In the genomic region with DNA sequence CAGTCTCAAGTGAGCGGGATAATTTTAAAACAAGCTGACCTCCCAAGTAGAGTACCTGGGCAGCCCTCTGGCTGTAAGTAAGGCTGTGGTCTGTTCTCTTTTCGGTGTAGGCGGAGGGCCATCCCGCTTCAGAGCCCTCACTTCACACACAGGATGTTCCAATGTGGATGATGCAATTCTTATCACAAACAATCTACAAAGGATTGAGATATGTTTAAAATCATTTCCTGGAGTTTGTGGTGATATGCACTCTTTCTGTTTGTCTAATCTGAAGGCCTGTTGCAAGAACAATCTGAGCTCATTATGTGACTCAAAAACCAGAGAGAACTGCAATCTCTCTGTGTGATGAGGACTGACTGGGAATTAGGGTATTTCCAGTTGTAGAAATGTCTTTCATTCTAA, we compare ENCODE assay signal across 1 cellular context.
TF ChIP-seq lines count a peak whose summit lies in the region.

No MANE protein-coding gene starts in this region.

TF ChIP-seq in HepG2, 621 proteins besides CTCF, POLR2A, EP300 and RAD21 (continued from another document and continues in another):
- TF ChIP-seq, protein P1, sequence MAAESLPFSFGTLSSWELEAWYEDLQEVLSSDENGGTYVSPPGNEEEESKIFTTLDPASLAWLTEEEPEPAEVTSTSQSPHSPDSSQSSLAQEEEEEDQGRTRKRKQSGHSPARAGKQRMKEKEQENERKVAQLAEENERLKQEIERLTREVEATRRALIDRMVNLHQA (CRISPR knock-in tag; IDR thresholded peaks at IDR 0.05), result no peak
- TF ChIP-seq ZNF883 (CRISPR knock-in tag; IDR thresholded peaks at IDR 0.05; ENCODE audit: not compliant biosample characterization), result no peak
- TF ChIP-seq, protein P2, sequence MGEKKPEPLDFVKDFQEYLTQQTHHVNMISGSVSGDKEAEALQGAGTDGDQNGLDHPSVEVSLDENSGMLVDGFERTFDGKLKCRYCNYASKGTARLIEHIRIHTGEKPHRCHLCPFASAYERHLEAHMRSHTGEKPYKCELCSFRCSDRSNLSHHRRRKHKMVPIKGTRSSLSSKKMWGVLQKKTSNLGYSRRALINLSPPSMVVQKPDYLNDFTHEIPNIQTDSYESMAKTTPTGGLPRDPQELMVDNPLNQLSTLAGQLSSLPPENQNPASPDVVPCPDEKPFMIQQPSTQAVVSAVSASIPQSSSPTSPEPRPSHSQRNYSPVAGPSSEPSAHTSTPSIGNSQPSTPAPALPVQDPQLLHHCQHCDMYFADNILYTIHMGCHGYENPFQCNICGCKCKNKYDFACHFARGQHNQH (CRISPR knock-in tag; IDR thresholded peaks at IDR 0.05), result peak; percentile 83
- peak; percentile 47; the same call in 1 of the 2 replicates for TF ChIP-seq POLR2G (IDR thresholded peaks at IDR 0.05; ENCODE audit: low read depth, low read length)
- TF ChIP-seq ZNF83 (CRISPR knock-in tag; IDR thresholded peaks at IDR 0.05; ENCODE audit: borderline replicate concordance), result no peak
- peak; percentile 96 for TF ChIP-seq ETV5 (CRISPR knock-in tag; IDR thresholded peaks at IDR 0.05; ENCODE audit: borderline replicate concordance)
- no peak for TF ChIP-seq FOXA1 (IDR thresholded peaks at IDR 0.05)
- TF ChIP-seq FOXA1 (CRISPR knock-in tag; IDR thresholded peaks at IDR 0.05), result peak; percentile 58
- no peak for TF ChIP-seq ZFP41 (CRISPR knock-in tag; IDR thresholded peaks at IDR 0.05; ENCODE audit: borderline replicate concordance)
- peak; percentile 64 for TF ChIP-seq RARA (CRISPR knock-in tag; IDR thresholded peaks at IDR 0.05)
- TF ChIP-seq FOXP1 (IDR thresholded peaks at IDR 0.05), result no peak
- peak; percentile 46; the same call in 1 of the 2 replicates for TF ChIP-seq FOXP1 (CRISPR knock-in tag; IDR thresholded peaks at IDR 0.05)
- TF ChIP-seq ZMYM4 (CRISPR knock-in tag; IDR thresholded peaks at IDR 0.05), result peak; percentile 53; the same call in 1 of the 2 replicates
- 0 out of 2 replicates have a peak, but pooled peaks have one; percentile 29 for TF ChIP-seq CCDC6 (CRISPR knock-in tag; IDR thresholded peaks at IDR 0.05)
- peak; percentile 65 for TF ChIP-seq ERF (CRISPR knock-in tag; IDR thresholded peaks at IDR 0.05)
- no peak for TF ChIP-seq RFXAP (CRISPR knock-in tag; IDR thresholded peaks at IDR 0.05; ENCODE audit: borderline replicate concordance)
- 0 out of 2 replicates have a peak, but pooled peaks have one; percentile 50 for TF ChIP-seq TRIM24 (CRISPR knock-in tag; IDR thresholded peaks at IDR 0.05)
- TF ChIP-seq, protein P3, sequence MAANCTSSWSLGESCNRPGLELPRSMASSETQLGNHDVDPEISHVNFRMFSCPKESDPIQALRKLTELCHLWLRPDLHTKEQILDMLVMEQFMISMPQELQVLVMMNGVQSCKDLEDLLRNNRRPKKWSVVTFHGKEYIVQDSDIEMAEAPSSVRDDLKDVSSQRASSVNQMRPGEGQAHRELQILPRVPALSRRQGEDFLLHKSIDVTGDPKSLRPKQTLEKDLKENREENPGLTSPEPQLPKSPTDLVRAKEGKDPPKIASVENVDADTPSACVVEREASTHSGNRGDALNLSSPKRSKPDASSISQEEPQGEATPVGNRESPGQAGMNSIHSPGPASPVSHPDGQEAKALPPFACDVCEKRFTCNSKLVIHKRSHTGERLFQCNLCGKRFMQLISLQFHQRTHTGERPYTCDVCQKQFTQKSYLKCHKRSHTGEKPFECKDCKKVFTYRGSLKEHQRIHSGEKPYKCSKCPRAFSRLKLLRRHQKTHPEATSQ (CRISPR knock-in tag; IDR thresholded peaks at IDR 0.05; ENCODE audit: borderline replicate concordance), result no peak
- TF ChIP-seq, protein P4, sequence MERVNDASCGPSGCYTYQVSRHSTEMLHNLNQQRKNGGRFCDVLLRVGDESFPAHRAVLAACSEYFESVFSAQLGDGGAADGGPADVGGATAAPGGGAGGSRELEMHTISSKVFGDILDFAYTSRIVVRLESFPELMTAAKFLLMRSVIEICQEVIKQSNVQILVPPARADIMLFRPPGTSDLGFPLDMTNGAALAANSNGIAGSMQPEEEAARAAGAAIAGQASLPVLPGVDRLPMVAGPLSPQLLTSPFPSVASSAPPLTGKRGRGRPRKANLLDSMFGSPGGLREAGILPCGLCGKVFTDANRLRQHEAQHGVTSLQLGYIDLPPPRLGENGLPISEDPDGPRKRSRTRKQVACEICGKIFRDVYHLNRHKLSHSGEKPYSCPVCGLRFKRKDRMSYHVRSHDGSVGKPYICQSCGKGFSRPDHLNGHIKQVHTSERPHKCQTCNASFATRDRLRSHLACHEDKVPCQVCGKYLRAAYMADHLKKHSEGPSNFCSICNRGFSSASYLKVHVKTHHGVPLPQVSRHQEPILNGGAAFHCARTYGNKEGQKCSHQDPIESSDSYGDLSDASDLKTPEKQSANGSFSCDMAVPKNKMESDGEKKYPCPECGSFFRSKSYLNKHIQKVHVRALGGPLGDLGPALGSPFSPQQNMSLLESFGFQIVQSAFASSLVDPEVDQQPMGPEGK (CRISPR knock-in tag; IDR thresholded peaks at IDR 0.05), result 0 out of 2 replicates have a peak, but pooled peaks have one; percentile 42
- TF ChIP-seq ZNF792 (CRISPR knock-in tag; IDR thresholded peaks at IDR 0.05), result peak; percentile 72; the same call in 1 of the 2 replicates
- TF ChIP-seq KAT8 (CRISPR knock-in tag; IDR thresholded peaks at IDR 0.05), result peak; percentile 73
- no peak for TF ChIP-seq HNRNPUL1 (IDR thresholded peaks at IDR 0.05; ENCODE audit: low read depth, low read length)
- TF ChIP-seq JARID2 (CRISPR knock-in tag; IDR thresholded peaks at IDR 0.05; ENCODE audit: insufficient replicate concordance), result no peak
- TF ChIP-seq ZBTB26 (CRISPR knock-in tag; IDR thresholded peaks at IDR 0.05; ENCODE audit: borderline replicate concordance), result peak; percentile 24; the same call in 1 of the 2 replicates
- TF ChIP-seq ZNF800 (CRISPR knock-in tag; IDR thresholded peaks at IDR 0.05), result no peak
- no peak for TF ChIP-seq ZNF296 (CRISPR knock-in tag; conservative IDR thresholded peaks at IDR 0.05)
- TF ChIP-seq ATF7 (IDR thresholded peaks at IDR 0.05), result peak; percentile 49; the same call in 1 of the 2 replicates
- TF ChIP-seq ATF7 (CRISPR knock-in tag; IDR thresholded peaks at IDR 0.05), result no peak
- TF ChIP-seq ZNF282 (IDR thresholded peaks at IDR 0.05; ENCODE audit: partially characterized antibody), result no peak
- peak; percentile 65; the same call in 1 of the 2 replicates for TF ChIP-seq THRA (CRISPR knock-in tag; IDR thresholded peaks at IDR 0.05; ENCODE audit: borderline replicate concordance)
- TF ChIP-seq CEBPB (IDR thresholded peaks at IDR 0.05; ENCODE audit: borderline replicate concordance, low read depth, low read length), result peak; percentile 88
- peak; percentile 39 for TF ChIP-seq ASH2L (IDR thresholded peaks at IDR 0.05; ENCODE audit: insufficient read length, low read depth, low read length)
- peak; percentile 60; the same call in 1 of the 2 replicates for TF ChIP-seq TARDBP (CRISPR knock-in tag; IDR thresholded peaks at IDR 0.05)
- TF ChIP-seq ZFP1 (CRISPR knock-in tag; IDR thresholded peaks at IDR 0.05), result peak; percentile 31; the same call in 1 of the 2 replicates
- TF ChIP-seq HHEX (CRISPR knock-in tag; IDR thresholded peaks at IDR 0.05), result no peak
- TF ChIP-seq DBP (CRISPR knock-in tag; IDR thresholded peaks at IDR 0.05; ENCODE audit: not compliant biosample characterization), result no peak
- TF ChIP-seq, protein P5, sequence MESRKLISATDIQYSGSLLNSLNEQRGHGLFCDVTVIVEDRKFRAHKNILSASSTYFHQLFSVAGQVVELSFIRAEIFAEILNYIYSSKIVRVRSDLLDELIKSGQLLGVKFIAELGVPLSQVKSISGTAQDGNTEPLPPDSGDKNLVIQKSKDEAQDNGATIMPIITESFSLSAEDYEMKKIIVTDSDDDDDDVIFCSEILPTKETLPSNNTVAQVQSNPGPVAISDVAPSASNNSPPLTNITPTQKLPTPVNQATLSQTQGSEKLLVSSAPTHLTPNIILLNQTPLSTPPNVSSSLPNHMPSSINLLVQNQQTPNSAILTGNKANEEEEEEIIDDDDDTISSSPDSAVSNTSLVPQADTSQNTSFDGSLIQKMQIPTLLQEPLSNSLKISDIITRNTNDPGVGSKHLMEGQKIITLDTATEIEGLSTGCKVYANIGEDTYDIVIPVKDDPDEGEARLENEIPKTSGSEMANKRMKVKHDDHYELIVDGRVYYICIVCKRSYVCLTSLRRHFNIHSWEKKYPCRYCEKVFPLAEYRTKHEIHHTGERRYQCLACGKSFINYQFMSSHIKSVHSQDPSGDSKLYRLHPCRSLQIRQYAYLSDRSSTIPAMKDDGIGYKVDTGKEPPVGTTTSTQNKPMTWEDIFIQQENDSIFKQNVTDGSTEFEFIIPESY (CRISPR knock-in tag; IDR thresholded peaks at IDR 0.05), result peak; percentile 64; the same call in 1 of the 2 replicates
- TF ChIP-seq CREB1 (IDR thresholded peaks at IDR 0.05), result no peak
- no peak; the same call in 1 of the 2 replicates for TF ChIP-seq CREB1 (CRISPR knock-in tag; IDR thresholded peaks at IDR 0.05)
- peak; percentile 77 for TF ChIP-seq POGZ (CRISPR knock-in tag; IDR thresholded peaks at IDR 0.05)
- peak; percentile 31; the same call in 1 of the 2 replicates for TF ChIP-seq ZNF292 (CRISPR knock-in tag; IDR thresholded peaks at IDR 0.05; ENCODE audit: borderline replicate concordance, low read depth)
- TF ChIP-seq HNF4A (CRISPR knock-in tag; IDR thresholded peaks at IDR 0.05), result 0 out of 2 replicates have a peak, but pooled peaks have one; percentile 26
- TF ChIP-seq GATAD2A (CRISPR knock-in tag; IDR thresholded peaks at IDR 0.05), result peak; percentile 92
- peak; percentile 17; the same call in 1 of the 2 replicates for TF ChIP-seq ZNF609 (CRISPR knock-in tag; IDR thresholded peaks at IDR 0.05; ENCODE audit: borderline replicate concordance)
